ENCODE assay signal across 1 cellular context in genomic region chr21:41955516-41955915, GRCh38.
A peak's percentile ranks its signal among the peaks of the same experiment; 100 is the strongest.
TF ChIP-seq lines count a peak whose summit lies in the region.

No MANE protein-coding gene starts in this region.

TF ChIP-seq in GM12878, 131 proteins besides CTCF, POLR2A, EP300 and RAD21 (continued from another document):
- no peak for TF ChIP-seq NKRF (conservative IDR thresholded peaks at IDR 0.05)
- no peak for TF ChIP-seq SREBF1 (IDR thresholded peaks at IDR 0.05; ENCODE audit: low read length)
- TF ChIP-seq, protein P1, sequence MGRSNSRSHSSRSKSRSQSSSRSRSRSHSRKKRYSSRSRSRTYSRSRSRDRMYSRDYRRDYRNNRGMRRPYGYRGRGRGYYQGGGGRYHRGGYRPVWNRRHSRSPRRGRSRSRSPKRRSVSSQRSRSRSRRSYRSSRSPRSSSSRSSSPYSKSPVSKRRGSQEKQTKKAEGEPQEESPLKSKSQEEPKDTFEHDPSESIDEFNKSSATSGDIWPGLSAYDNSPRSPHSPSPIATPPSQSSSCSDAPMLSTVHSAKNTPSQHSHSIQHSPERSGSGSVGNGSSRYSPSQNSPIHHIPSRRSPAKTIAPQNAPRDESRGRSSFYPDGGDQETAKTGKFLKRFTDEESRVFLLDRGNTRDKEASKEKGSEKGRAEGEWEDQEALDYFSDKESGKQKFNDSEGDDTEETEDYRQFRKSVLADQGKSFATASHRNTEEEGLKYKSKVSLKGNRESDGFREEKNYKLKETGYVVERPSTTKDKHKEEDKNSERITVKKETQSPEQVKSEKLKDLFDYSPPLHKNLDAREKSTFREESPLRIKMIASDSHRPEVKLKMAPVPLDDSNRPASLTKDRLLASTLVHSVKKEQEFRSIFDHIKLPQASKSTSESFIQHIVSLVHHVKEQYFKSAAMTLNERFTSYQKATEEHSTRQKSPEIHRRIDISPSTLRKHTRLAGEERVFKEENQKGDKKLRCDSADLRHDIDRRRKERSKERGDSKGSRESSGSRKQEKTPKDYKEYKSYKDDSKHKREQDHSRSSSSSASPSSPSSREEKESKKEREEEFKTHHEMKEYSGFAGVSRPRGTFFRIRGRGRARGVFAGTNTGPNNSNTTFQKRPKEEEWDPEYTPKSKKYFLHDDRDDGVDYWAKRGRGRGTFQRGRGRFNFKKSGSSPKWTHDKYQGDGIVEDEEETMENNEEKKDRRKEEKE (IDR thresholded peaks at IDR 0.05): no peak
- TF ChIP-seq CBX3 (IDR thresholded peaks at IDR 0.05; ENCODE audit: borderline replicate concordance, low read depth): no peak
- no peak for TF ChIP-seq POLR2AphosphoS5 (IDR thresholded peaks at IDR 0.05; ENCODE audit: low read length)
- TF ChIP-seq YBX1 (IDR thresholded peaks at IDR 0.05): no peak
- peak; percentile 62; the same call in 1 of the 2 replicates for TF ChIP-seq PAX5 (IDR thresholded peaks at IDR 0.05; ENCODE audit: borderline replicate concordance, low read depth, low read length)
- TF ChIP-seq ZBTB40 (IDR thresholded peaks at IDR 0.05; ENCODE audit: borderline replicate concordance): no peak
- no peak for TF ChIP-seq ZNF687 (IDR thresholded peaks at IDR 0.05)
- TF ChIP-seq ZNF592 (IDR thresholded peaks at IDR 0.05): no peak
- no peak for TF ChIP-seq ESRRA (IDR thresholded peaks at IDR 0.05; ENCODE audit: low read length)
- no peak for TF ChIP-seq NBN (IDR thresholded peaks at IDR 0.05)
- TF ChIP-seq ZNF384 (IDR thresholded peaks at IDR 0.05; ENCODE audit: borderline replicate concordance, low read depth, low read length): no peak
- no peak for TF ChIP-seq ZBED1 (IDR thresholded peaks at IDR 0.05; ENCODE audit: borderline replicate concordance)
- TF ChIP-seq IKZF1 (conservative IDR thresholded peaks at IDR 0.05): peak; percentile 44; the same call in 1 of the 2 replicates
- no peak for TF ChIP-seq CBX5 (IDR thresholded peaks at IDR 0.05; ENCODE audit: low read depth)
- no peak for TF ChIP-seq ZBTB33 (IDR thresholded peaks at IDR 0.05)
- no peak for TF ChIP-seq ASH2L (IDR thresholded peaks at IDR 0.05; ENCODE audit: borderline replicate concordance, low read depth)
- TF ChIP-seq NR2C1 (IDR thresholded peaks at IDR 0.05): no peak
- no peak for TF ChIP-seq NFIC (IDR thresholded peaks at IDR 0.05; ENCODE audit: low read depth, low read length)
- TF ChIP-seq HDAC2 (IDR thresholded peaks at IDR 0.05): no peak
- TF ChIP-seq ZBTB11 (CRISPR knock-in tag; IDR thresholded peaks at IDR 0.05): no peak
- no peak for TF ChIP-seq LARP7 (IDR thresholded peaks at IDR 0.05)
- no peak for TF ChIP-seq MYB (IDR thresholded peaks at IDR 0.05; ENCODE audit: borderline replicate concordance, low read depth, low read length)
